Comparison of ENCODE assay signal across 12 cellular contexts in the genomic region with DNA sequence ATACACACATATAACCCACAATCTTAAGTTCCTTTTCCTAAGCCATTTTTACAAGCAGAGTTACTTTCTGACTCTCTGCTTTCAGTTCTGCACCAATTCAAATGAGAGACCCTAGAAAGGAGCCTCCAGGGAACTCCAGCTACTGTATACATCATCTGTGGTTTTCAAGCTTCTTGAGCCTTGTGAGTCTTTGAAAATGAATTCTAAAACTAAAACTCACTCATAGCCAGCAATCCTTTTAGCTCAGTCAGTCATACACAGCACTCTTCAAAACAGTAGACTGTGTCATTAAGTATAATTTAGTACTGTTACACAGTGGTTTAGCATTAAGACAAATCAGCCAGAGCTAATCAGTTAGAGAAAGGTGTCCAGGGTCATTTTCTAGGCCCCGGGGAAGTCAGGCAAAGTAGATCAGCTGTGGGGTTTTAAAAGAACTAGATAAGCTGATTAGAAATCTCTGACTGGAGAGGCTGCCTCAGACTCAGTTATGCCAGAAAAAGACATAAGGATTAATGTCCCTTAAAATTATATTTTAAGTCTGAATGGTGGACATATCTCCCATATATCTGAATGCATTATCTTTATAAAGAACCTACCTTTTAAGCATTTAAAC.
DNase-seq lines count a peak whose midpoint lies in the region; ATAC-seq lines count a peak whose summit lies in the region.
"Had no signal": no experiment of that assay in that cellular context is flagged by ENCODE, and none has a peak within 500 bp of the region (broad histone marks: within the 10 kb centered on the region; RNA-seq: fewer than 3 reads in every experiment).

No MANE protein-coding gene starts in this region.

- POLR2A ChIA-PET in activated CD4-positive, alpha-beta T cell treated with anti-CD3 and anti-CD28 coated beads for 36 hours (lab: Charles Lee), result no interaction called here
- POLR2A ChIA-PET in activated CD4-positive, alpha-beta T cell treated with anti-CD3 and anti-CD28 coated beads, Interleukin-2, amount 10 ng/mL, durations not matched to agents 7 days and 5 days (lab: Charles Lee), result no interaction called here
- POLR2A ChIA-PET in naive thymus-derived CD8-positive, alpha-beta T cell (lab: Charles Lee), result interaction anchor here (0.6 kb wide), 1 partner anchor 11 kb away, joined by 3 read pairs; no protein-coding TSS in a partner anchor

- H3K9me3 ChIP-seq in skeletal muscle satellite cell (replicated peaks; ENCODE audit: low read length), result no peaks in the 10 kb centered on the region
- H3K9me3 ChIP-seq: BE2C had no signal

- no peak for DNase-seq in activated CD4-positive, alpha-beta T cell treated with anti-CD3 and anti-CD28 coated beads for 36 hours
- no peak for DNase-seq in activated CD4-positive, alpha-beta T cell treated with anti-CD3 and anti-CD28 coated beads, Interleukin-2, amount 10 ng/mL, durations not matched to agents 7 days and 5 days
- DNase-seq in astrocyte of the hippocampus (ENCODE audit: low read depth, low spot score), result peak; percentile 80
- no peak for DNase-seq in naive thymus-derived CD8-positive, alpha-beta T cell
- DNase-seq: activated T-cell treated with anti-CD3 and anti-CD28 coated beads, Interleukin-2, amount 50 U/mL, for 4 hours; BE2C had no signal

- no peaks in the 10 kb centered on the region for H3K36me3 Mint-ChIP-seq in activated CD4-positive, alpha-beta T cell treated with anti-CD3 and anti-CD28 coated beads for 36 hours (ENCODE audit: low read depth)
- no peaks in the 10 kb centered on the region for H3K36me3 Mint-ChIP-seq in activated CD4-positive, alpha-beta T cell treated with anti-CD3 and anti-CD28 coated beads, Interleukin-2, amount 10 ng/mL, durations not matched to agents 7 days and 5 days (ENCODE audit: low read depth)
- H3K36me3 Mint-ChIP-seq in naive thymus-derived CD8-positive, alpha-beta T cell, result no peaks in the 10 kb centered on the region

- H3K27ac Mint-ChIP-seq in activated CD4-positive, alpha-beta T cell treated with anti-CD3 and anti-CD28 coated beads for 36 hours, result no peak overlapping the region
- H3K27ac Mint-ChIP-seq in activated CD4-positive, alpha-beta T cell treated with anti-CD3 and anti-CD28 coated beads, Interleukin-2, amount 10 ng/mL, durations not matched to agents 7 days and 5 days, result no peak overlapping the region
- peak overlapping the region in 1 of 10 donors; percentile 25 for H3K27ac Mint-ChIP-seq in naive thymus-derived CD8-positive, alpha-beta T cell

- intact Hi-C loops in activated CD4-positive, alpha-beta T cell treated with anti-CD3 and anti-CD28 coated beads for 36 hours (cut with DNase I, micrococcal nuclease), result no loop called here

- H3K4me3 Mint-ChIP-seq in activated CD4-positive, alpha-beta T cell treated with anti-CD3 and anti-CD28 coated beads for 36 hours, result no peak overlapping the region
- H3K4me3 Mint-ChIP-seq in activated CD4-positive, alpha-beta T cell treated with anti-CD3 and anti-CD28 coated beads, Interleukin-2, amount 10 ng/mL, durations not matched to agents 7 days and 5 days, result no peak overlapping the region
- H3K4me3 Mint-ChIP-seq in naive thymus-derived CD8-positive, alpha-beta T cell, result no peak overlapping the region
- H3K4me3 Mint-ChIP-seq: activated T-cell treated with anti-CD3 and anti-CD28 coated beads, Interleukin-2, amount 50 U/mL, for 4 hours had no signal

- H3K9ac ChIP-seq in skeletal muscle satellite cell (ENCODE audit: low read depth, low read length), result peak overlapping the region; percentile 83

- peaks cover 4% of the 10 kb centered on the region for H3K27me3 Mint-ChIP-seq in activated CD4-positive, alpha-beta T cell treated with anti-CD3 and anti-CD28 coated beads for 36 hours
- no peaks in the 10 kb centered on the region for H3K27me3 Mint-ChIP-seq in activated CD4-positive, alpha-beta T cell treated with anti-CD3 and anti-CD28 coated beads, Interleukin-2, amount 10 ng/mL, durations not matched to agents 7 days and 5 days
- peaks cover 0 to 3% (median 0%) of the 10 kb centered on the region in 5 donors for H3K27me3 Mint-ChIP-seq in naive thymus-derived CD8-positive, alpha-beta T cell

- no peaks in the 10 kb centered on the region for H3K9me3 Mint-ChIP-seq in activated CD4-positive, alpha-beta T cell treated with anti-CD3 and anti-CD28 coated beads for 36 hours (ENCODE audit: low read depth)
- no peaks in the 10 kb centered on the region for H3K9me3 Mint-ChIP-seq in activated CD4-positive, alpha-beta T cell treated with anti-CD3 and anti-CD28 coated beads, Interleukin-2, amount 10 ng/mL, durations not matched to agents 7 days and 5 days
- no peaks in the 10 kb centered on the region for H3K9me3 Mint-ChIP-seq in naive thymus-derived CD8-positive, alpha-beta T cell
- H3K9me3 Mint-ChIP-seq: activated T-cell treated with anti-CD3 and anti-CD28 coated beads, Interleukin-2, amount 50 U/mL, for 4 hours had no signal

- peaks cover 5% of the 10 kb centered on the region for H3K4me1 Mint-ChIP-seq in activated CD4-positive, alpha-beta T cell treated with anti-CD3 and anti-CD28 coated beads for 36 hours
- no peaks in the 10 kb centered on the region for H3K4me1 Mint-ChIP-seq in activated CD4-positive, alpha-beta T cell treated with anti-CD3 and anti-CD28 coated beads, Interleukin-2, amount 10 ng/mL, durations not matched to agents 7 days and 5 days
- no peaks in the 10 kb centered on the region for H3K4me1 Mint-ChIP-seq in naive thymus-derived CD8-positive, alpha-beta T cell

- peak; percentile 86 for ATAC-seq in activated CD4-positive, alpha-beta T cell treated with anti-CD3 and anti-CD28 coated beads for 36 hours
- ATAC-seq in HG03469 (IDR thresholded peaks at IDR 0.05; ENCODE audit: unreplicated experiment) (peak; percentile 92), HG03460 (IDR thresholded peaks at IDR 0.05; ENCODE audit: unreplicated experiment) (no peak)
- ATAC-seq in naive thymus-derived CD8-positive, alpha-beta T cell, result no peak
- ATAC-seq in activated CD4-positive, CD25-positive, alpha-beta regulatory T cell treated with anti-CD3 and anti-CD28 coated beads, Interleukin-2, amount 50 U/mL, for 24 hours, result no peak
- ATAC-seq: K562 had no signal

- peaks cover 94% of the 10 kb centered on the region for H3K4me1 ChIP-seq in skeletal muscle satellite cell (ENCODE audit: control insufficient read depth, insufficient read depth, low read length)

- no peak overlapping the region for H3K4me2 ChIP-seq in skeletal muscle satellite cell (ENCODE audit: low read length)

- H3K27me3 ChIP-seq in skeletal muscle satellite cell (ENCODE audit: control insufficient read depth, insufficient read depth, low read length), result no peaks in the 10 kb centered on the region
- H3K27me3 ChIP-seq: BE2C had no signal

- no peak overlapping the region for H3K4me3 ChIP-seq in skeletal muscle satellite cell (ENCODE audit: low read length)
- H3K4me3 ChIP-seq: K562, lung had no signal

- no peaks in the 10 kb centered on the region for H3K36me3 ChIP-seq in skeletal muscle satellite cell (ENCODE audit: insufficient read depth, low read length)
- H3K36me3 ChIP-seq: BE2C had no signal

- CTCF ChIA-PET in activated CD4-positive, alpha-beta T cell treated with anti-CD3 and anti-CD28 coated beads for 36 hours (lab: Charles Lee), result interaction anchor here (0.9 kb wide), 1 partner anchor 28 kb away, joined by 3 read pairs; no protein-coding TSS in a partner anchor
- CTCF ChIA-PET in activated CD4-positive, alpha-beta T cell treated with anti-CD3 and anti-CD28 coated beads, Interleukin-2, amount 10 ng/mL, durations not matched to agents 7 days and 5 days (lab: Charles Lee), result no interaction called here

Comparison
In these comparisons a context has a peak if more than half of its experiments do, and no peak if none do; other contexts are left out.
1. ATAC-seq: peak in activated CD4-positive, alpha-beta T cell treated with anti-CD3 and anti-CD28 coated beads for 36 hours (single experiment) and HG03469 (single experiment); none in HG03460 (single experiment), naive thymus-derived CD8-positive, alpha-beta T cell (0 of 2) and activated CD4-positive, CD25-positive, alpha-beta regulatory T cell treated with anti-CD3 and anti-CD28 coated beads, Interleukin-2, amount 50 U/mL, for 24 hours (0 of 2).